11 cellular contexts compared by ENCODE assay signal in the genomic region with DNA sequence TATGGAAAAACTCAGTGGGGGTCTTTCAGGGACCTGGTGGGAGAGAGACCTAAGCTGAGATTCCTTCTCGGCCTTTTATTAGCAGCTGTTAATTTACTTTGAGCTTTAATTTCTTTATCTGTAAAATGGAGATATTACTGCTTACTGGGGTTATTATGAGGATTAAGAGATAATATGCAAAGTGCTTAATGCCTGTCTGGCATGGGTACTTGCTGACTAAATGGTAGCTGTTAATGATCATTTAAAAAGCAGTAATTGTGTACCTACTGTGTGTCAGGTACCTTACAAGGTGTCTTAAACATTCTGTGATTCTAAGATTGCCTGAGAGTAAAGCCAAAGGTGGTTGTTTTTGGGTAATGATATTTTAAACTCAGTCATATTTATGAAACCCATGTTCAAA. TPM values are rescaled to one million over a fixed set of nuclear protein-coding genes. Genes with fewer than 3 reads are reported as not detected.
DNase-seq lines count a peak whose midpoint lies in the region; ATAC-seq and TF ChIP-seq lines count a peak whose summit lies in the region.
"Had no signal": no experiment of that assay in that cellular context is flagged by ENCODE, and none has a peak within 500 bp of the region (broad histone marks: within the 10 kb centered on the region; RNA-seq: fewer than 3 reads in every experiment).

No MANE protein-coding gene starts in this region.

- TF ChIP-seq CTCF in sigmoid colon (IDR thresholded peaks at IDR 0.05), result no peak

- peaks cover 21 to 41% (median 24%) of the 10 kb centered on the region in 4 donors for H3K4me1 Mint-ChIP-seq in naive thymus-derived CD8-positive, alpha-beta T cell

- intact Hi-C loops in right cardiac atrium (cut with DNase I), result no loop called here
- intact Hi-C loops in left ventricle myocardium superior (cut with micrococcal nuclease), result no loop called here
- intact Hi-C loops in sigmoid colon (cut with DNase I), result no loop called here

- TF ChIP-seq EP300 in sigmoid colon (IDR thresholded peaks at IDR 0.05), result no peak

- peak overlapping the region in 9 of 10 donors; percentile 90 to 99 (median 97) for H3K4me3 Mint-ChIP-seq in naive thymus-derived CD8-positive, alpha-beta T cell

- peaks cover 5% of the 10 kb centered on the region for H3K4me1 ChIP-seq in right cardiac atrium (ENCODE audit: control insufficient read depth, insufficient read depth, low read length)
- peaks cover 51% of the 10 kb centered on the region for H3K4me1 ChIP-seq in effector memory CD4-positive, alpha-beta T cell (ENCODE audit: control insufficient read depth, insufficient read depth, low read length, poor library complexity, severe bottlenecking)
- H3K4me1 ChIP-seq in sigmoid colon, result peaks cover 0 to 17% (median 8%) of the 10 kb centered on the region in 4 donors

- DNase-seq in right cardiac atrium (no peak), left ventricle myocardium superior (no peak), sigmoid colon (no peak), NCI-H2171 (lab: John Stamatoyannopoulos, UW) (no peak), cerebellum (ENCODE audit: low spot score) (no peak)
- no peak for DNase-seq in effector memory CD4-positive, alpha-beta T cell
- DNase-seq in naive thymus-derived CD8-positive, alpha-beta T cell, result no peak
- DNase-seq in activated effector memory CD4-positive, alpha-beta T cell treated with anti-CD3 and anti-CD28 coated beads, Interleukin-2, amount 50 U/mL, for 16 hours, result no peak
- DNase-seq: amniotic stem cell, NCI-H1694 treated with DMSO at 0.1 percent for 48 hours had no signal

- peaks cover 0 to 4% (median 0%) of the 10 kb centered on the region in 3 donors for H3K36me3 Mint-ChIP-seq in naive thymus-derived CD8-positive, alpha-beta T cell

- peak overlapping the region; percentile 59 for H3K4me3 ChIP-seq in right cardiac atrium (ENCODE audit: low read length)
- H3K4me3 ChIP-seq in effector memory CD4-positive, alpha-beta T cell (ENCODE audit: insufficient read depth, low read depth, low read length, poor library complexity, severe bottlenecking), result no peak overlapping the region
- H3K4me3 ChIP-seq in sigmoid colon, result peak overlapping the region in 2 of 4 donors; percentile 49 to 65

- TF ChIP-seq POLR2A in sigmoid colon (IDR thresholded peaks at IDR 0.05), result no peak

- H3K9me3 Mint-ChIP-seq in naive thymus-derived CD8-positive, alpha-beta T cell, result no peaks in the 10 kb centered on the region

- H3K9me3 ChIP-seq in right cardiac atrium (ENCODE audit: control insufficient read depth, low read length) (no peaks in the 10 kb centered on the region), sigmoid colon (no peaks in the 10 kb centered on the region)
- no peaks in the 10 kb centered on the region for H3K9me3 ChIP-seq in effector memory CD4-positive, alpha-beta T cell (ENCODE audit: control insufficient read depth, low read length)

- H3K27ac ChIP-seq in right cardiac atrium (ENCODE audit: low read length), result no peak overlapping the region
- H3K27ac ChIP-seq in effector memory CD4-positive, alpha-beta T cell (ENCODE audit: insufficient read depth, low read length, poor library complexity, severe bottlenecking), result peak overlapping the region; percentile 65
- peak overlapping the region in 2 of 4 donors; percentile 70 to 72 for H3K27ac ChIP-seq in sigmoid colon

- ATAC-seq in right cardiac atrium (no peak), left ventricle myocardium superior (no peak)
- no peak for ATAC-seq in naive thymus-derived CD8-positive, alpha-beta T cell
- ATAC-seq: left lobe of liver had no signal

- H3K27me3 ChIP-seq in right cardiac atrium (ENCODE audit: control insufficient read depth, insufficient read depth) (no peaks in the 10 kb centered on the region), sigmoid colon (peaks cover 0 to 31% (median 15%) of the 10 kb centered on the region in 3 donors)
- no peaks in the 10 kb centered on the region for H3K27me3 ChIP-seq in effector memory CD4-positive, alpha-beta T cell (replicated peaks; ENCODE audit: control insufficient read depth, insufficient read depth, low read length, poor library complexity, severe bottlenecking)

- H3K27me3 Mint-ChIP-seq in naive thymus-derived CD8-positive, alpha-beta T cell, result no peaks in the 10 kb centered on the region

- peak overlapping the region in 5 of 10 donors; percentile 73 to 96 (median 92) for H3K27ac Mint-ChIP-seq in naive thymus-derived CD8-positive, alpha-beta T cell

- no peaks in the 10 kb centered on the region for H3K36me3 ChIP-seq in effector memory CD4-positive, alpha-beta T cell (ENCODE audit: control insufficient read depth, insufficient read depth, low read length)
- no peaks in the 10 kb centered on the region for H3K36me3 ChIP-seq in sigmoid colon

- 58% methylated on average over 1 of the region's 1 CpG for WGBS in right cardiac atrium
- WGBS in sigmoid colon, 2 donors, result 16 to 59% methylated on average over 1 of the region's 1 CpG

- POLR2A ChIA-PET in naive thymus-derived CD8-positive, alpha-beta T cell (lab: Charles Lee), result interaction anchor here (0.8 to 12.5 kb wide), 9 partner anchors 11 to 65 kb away, joined by 3 to 304 read pairs (median 4); no protein-coding TSS in a partner anchor

RNA-seq across cellular contexts. Expression of a gene that starts 2.6 kb away (rescaled TPM):
- total RNA-seq in right cardiac atrium (10 to 100 TPM; 24.0 to 38.3 (median 32.1) TPM), left ventricle myocardium superior (54.8 TPM), sigmoid colon (10 to 100 TPM in 3 of 4 donors, 1 to 10 TPM in 1; 9.9 to 31.0 (median 17.8) TPM), cerebellum (30.9 TPM)
- polyA plus RNA-seq in right cardiac atrium (14.8 TPM), sigmoid colon (10 to 100 TPM in 2 of 3 donors, 1 to 10 TPM in 1; 8.4 to 66.5 (median 11.8) TPM)
- 100 to 1,000 TPM; 119 to 127 TPM for total RNA-seq in naive thymus-derived CD8-positive, alpha-beta T cell
- polyA plus RNA-seq in naive thymus-derived CD8-positive, alpha-beta T cell, result 10 to 100 TPM; 58.4 to 80.0 (median 64.2) TPM
